ENCODE assay signal across 29 cellular contexts in the genomic region with DNA sequence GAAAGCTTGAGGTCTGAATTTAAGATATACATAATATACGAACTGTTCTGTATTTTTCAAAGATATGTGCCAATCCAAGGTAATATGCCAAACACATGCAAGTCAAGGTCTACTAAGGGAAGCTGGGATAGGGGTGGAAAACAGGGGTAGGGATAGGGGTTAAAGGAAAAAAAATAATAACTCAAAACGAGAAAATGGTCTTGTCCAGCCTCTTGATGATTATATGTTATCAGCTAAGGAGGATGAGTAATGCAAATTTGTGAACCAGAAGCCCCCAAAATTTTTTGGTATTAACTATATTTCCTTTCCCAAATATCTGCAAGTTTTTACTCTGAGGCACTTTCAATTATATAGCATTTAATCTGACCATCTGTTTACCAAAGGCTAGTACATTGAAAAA.
"Had no signal": no experiment of that assay in that cellular context is flagged by ENCODE, and none has a peak within 500 bp of the region (broad histone marks: within the 10 kb centered on the region; RNA-seq: fewer than 3 reads in every experiment).

No MANE protein-coding gene starts in this region.

- H3K36me3 ChIP-seq: colonic mucosa, esophagus muscularis mucosa, esophagus squamous epithelium, gastrocnemius medialis, gastroesophageal sphincter, heart left ventricle, heart right ventricle had no signal

- H3K27me3 Mint-ChIP-seq: dendritic cell treated with granulocyte-macrophage colony-stimulating factor and Interleukin-4, amounts not matched to agents 40 ng/mL and 50 ng/mL, for 4 days; effector memory CD8-positive, alpha-beta T cell had no signal

- DNase-seq: colonic mucosa; cortex of kidney; dermis blood vessel endothelial cell; dorsolateral prefrontal cortex; effector CD4-positive, alpha-beta T cell; effector CD8-positive, alpha-beta T cell; effector memory CD4-positive, alpha-beta T cell; effector memory CD8-positive, alpha-beta T cell; endodermal cell; erythroblast; esophagus squamous epithelium; foreskin fibroblast; foreskin keratinocyte; foreskin melanocyte; gastrocnemius medialis; glutamatergic neuron; head of caudate nucleus; heart left ventricle; heart right ventricle had no signal

- H3K27ac ChIP-seq: colonic mucosa, coronary artery, dorsolateral prefrontal cortex, epithelial cell of prostate, esophagus muscularis mucosa, esophagus squamous epithelium, foreskin keratinocyte, gastrocnemius medialis, gastroesophageal sphincter, heart left ventricle, heart right ventricle had no signal

- H3K4me1 ChIP-seq: colonic mucosa, esophagus muscularis mucosa, esophagus squamous epithelium, foreskin keratinocyte, gastrocnemius medialis, gastroesophageal sphincter had no signal

- H3K9me3 ChIP-seq: colonic mucosa, esophagus squamous epithelium, gastrocnemius medialis, gastroesophageal sphincter had no signal

- FAIRE-seq: colon, endometrium, endothelial cell of umbilical vein, frontal cortex had no signal

- H3K4me3 Mint-ChIP-seq: dendritic cell treated with granulocyte-macrophage colony-stimulating factor and Interleukin-4, amounts not matched to agents 40 ng/mL and 50 ng/mL, for 4 days; effector memory CD8-positive, alpha-beta T cell; endodermal cell had no signal

- H3K4me3 ChIP-seq: colonic mucosa, coronary artery, dorsolateral prefrontal cortex, esophagus muscularis mucosa, esophagus squamous epithelium, gastrocnemius medialis, gastroesophageal sphincter, heart left ventricle, heart right ventricle had no signal

- H3K27ac Mint-ChIP-seq: dendritic cell treated with granulocyte-macrophage colony-stimulating factor and Interleukin-4, amounts not matched to agents 40 ng/mL and 50 ng/mL, for 4 days; effector memory CD8-positive, alpha-beta T cell; endodermal cell had no signal

- H3K27me3 ChIP-seq: colonic mucosa, dorsolateral prefrontal cortex, esophagus muscularis mucosa, esophagus squamous epithelium, foreskin keratinocyte, gastrocnemius medialis, gastroesophageal sphincter, heart left ventricle, heart right ventricle had no signal

- ATAC-seq: effector memory CD8-positive, alpha-beta T cell; esophagus mucosa; foreskin keratinocyte; gastrocnemius medialis; gastroesophageal sphincter; heart left ventricle; heart right ventricle had no signal

- H3K9me3 Mint-ChIP-seq: dendritic cell treated with granulocyte-macrophage colony-stimulating factor and Interleukin-4, amounts not matched to agents 40 ng/mL and 50 ng/mL, for 4 days; effector memory CD8-positive, alpha-beta T cell; endodermal cell had no signal
